ENCODE assay signal across 30 cellular contexts in genomic region chrX:118853596-118853995, GRCh38. TPM values are rescaled to one million over a fixed set of nuclear protein-coding genes. Genes with fewer than 3 reads are reported as not detected.
"Had no signal": no experiment of that assay in that cellular context is flagged by ENCODE, and none has a peak within 500 bp of the region (broad histone marks: within the 10 kb centered on the region; RNA-seq: fewer than 3 reads in every experiment).

No MANE protein-coding gene starts in this region.

- ATAC-seq: activated naive CD4-positive, alpha-beta T cell treated with anti-CD3 and anti-CD28 coated beads, Interleukin-2, amount 50 U/mL, for 72 hours; activated naive CD8-positive, alpha-beta T cell treated with anti-CD3 and anti-CD28 coated beads, Interleukin-2, amount 50 U/mL, for 24 hours; activated T-cell treated with anti-CD3 and anti-CD28 coated beads, Interleukin-2, amount 50 U/mL, for 4 hours; T-cell had no signal

- H3K27ac ChIP-seq: SK-N-MC had no signal

- DNase-seq: activated B cell treated with CpG ODN at 0.5 μM for 24 hours; activated CD4-positive, alpha-beta memory T cell treated with anti-CD3 and anti-CD28 coated beads for 36 hours; activated CD4-positive, alpha-beta T cell treated with anti-CD3 and anti-CD28 coated beads for 1 hour; activated CD4-positive, alpha-beta T cell treated with anti-CD3 and anti-CD28 coated beads, Interleukin-2, amount 10 ng/mL, durations not matched to agents 24 days and 14 days; activated CD8-positive, alpha-beta memory T cell treated with anti-CD3 and anti-CD28 coated beads for 24 hours; activated effector memory CD4-positive, alpha-beta T cell treated with anti-CD3 and anti-CD28 coated beads, Interleukin-2, amount 50 U/mL, for 16 hours; activated naive CD4-positive, alpha-beta T cell treated with Interleukin-2 at 50 U/mL for 16 hours; activated naive CD8-positive, alpha-beta T cell treated with anti-CD3 and anti-CD28 coated beads, Interleukin-2, amount 50 U/mL, for 24 hours; activated T-cell treated with anti-CD3 and anti-CD28 coated beads, Interleukin-2, amount 50 U/mL, for 4 hours; amniotic stem cell; KG1; NCI-H1092; NCI-H1417; NCI-H1930; NCI-H2171 treated with DMSO at 0.1 percent for 48 hours; NCI-H226; NCI-H526; NCI-H82; SIG-M5; T-cell; T-helper 2 cell; T1000 had no signal

- H3K4me3 ChIP-seq: SK-N-MC had no signal

- FAIRE-seq: astrocyte, TTC549 had no signal

RNA-seq across cellular contexts. Expression of gene ZCCHC12, which starts 30.0 kb away (rescaled TPM):
- total RNA-seq: activated B cell treated with CpG ODN at 0.5 μM for 24 hours; activated CD4-positive, alpha-beta T cell treated with anti-CD3 and anti-CD28 coated beads, Interleukin-2, amount 10 ng/mL, durations not matched to agents 24 days and 14 days; LHCN-M2; OCI-LY7; RPMI7951 had no signal
- polyA plus RNA-seq: IgD-negative memory B cell had no signal
